ENCODE assay signal across 7 cellular contexts in the genomic region with DNA sequence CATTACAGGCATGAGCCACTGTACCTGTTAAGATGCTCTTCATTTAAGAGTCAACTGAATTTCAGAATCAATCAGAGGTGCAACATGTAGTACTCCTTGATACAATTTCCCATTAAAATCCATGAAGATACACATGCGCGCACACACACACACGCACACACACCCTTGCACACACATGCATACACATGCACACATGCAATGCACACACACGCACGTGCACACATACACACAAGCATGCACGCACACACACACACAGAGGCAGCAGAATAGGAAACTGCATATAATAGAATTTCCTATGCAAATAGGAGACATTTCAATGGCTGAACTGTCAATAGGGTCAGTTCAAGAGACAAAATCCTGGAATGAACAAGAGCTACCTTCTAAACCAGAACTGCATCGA.
"Had no signal": no experiment of that assay in that cellular context is flagged by ENCODE, and none has a peak within 500 bp of the region (broad histone marks: within the 10 kb centered on the region; RNA-seq: fewer than 3 reads in every experiment).

No MANE protein-coding gene starts in this region.

- H3K4me3 ChIP-seq: K562 had no signal

- H3K4me2 ChIP-seq: KMS-11 had no signal

- FAIRE-seq: HTR-8/SVneo, K562 had no signal

- DNase-seq: IMR-90, KBM-7, KG1 had no signal

- H3K9ac ChIP-seq: KMS-11 had no signal

- H3K27ac ChIP-seq: HL-60, KMS-11 had no signal

- ATAC-seq: K562 had no signal
